Comparison of ENCODE assay signal across 8 cellular contexts in genomic region chr15:84845631-84846030, GRCh38. TPM values are rescaled to one million over a fixed set of nuclear protein-coding genes. Genes with fewer than 3 reads are reported as not detected.
A peak's percentile ranks its signal among the peaks of the same experiment; 100 is the strongest.
DNase-seq lines count a peak whose midpoint lies in the region; ATAC-seq, FAIRE-seq and TF ChIP-seq lines count a peak whose summit lies in the region.
"Not testable (repeated sequence)": the region's sequence is repeated elsewhere in the genome, so short reads cannot be mapped to it uniquely, and the experiment has no call there.

No MANE protein-coding gene starts in this region.

- peaks cover 18% of the 10 kb centered on the region for H3K9me3 Mint-ChIP-seq in activated CD4-positive, alpha-beta memory T cell treated with anti-CD3 and anti-CD28 coated beads for 36 hours

- H3K4me2 ChIP-seq in DND-41 (ENCODE audit: insufficient read depth, low read length): not testable (repeated sequence)

- CTCF ChIA-PET in Panc1 (lab: Charles Lee): not testable (repeated sequence)
- CTCF ChIA-PET in activated CD4-positive, alpha-beta memory T cell treated with anti-CD3 and anti-CD28 coated beads for 36 hours (lab: Charles Lee): interaction anchor here (0.8 to 2.5 kb wide), 6 partner anchors 11 to 258 kb away, joined by 3 to 8 read pairs (median 5); no protein-coding TSS in a partner anchor

- BruUV-seq in Panc1 (replicated peaks; lab: Mats Ljungman, UMichigan): not testable (repeated sequence)

- not testable (repeated sequence) for TF ChIP-seq EP300 in Ishikawa (IDR thresholded peaks at IDR 0.05; ENCODE audit: borderline replicate concordance)

- in situ Hi-C loops in Panc1 (cut with HindIII; ENCODE audit: low pct_unique_long_range_greater_than_20kb, low sequenced_read_pairs): not testable (repeated sequence)

- 58% methylated on average over 7 of the region's 7 CpGs for WGBS in right cardiac atrium
- 69 to 70% methylated on average over 7 of the region's 7 CpGs for WGBS in pancreas, 2 donors
- whole genome bisulfite sequencing in testis, 2 donors: 77 to 89% methylated on average over 7 of the region's 7 CpGs

- not testable (repeated sequence) for H4K20me1 ChIP-seq in DND-41 (ENCODE audit: insufficient read depth, low read length)

- H3K27me3 ChIP-seq in DND-41 (ENCODE audit: insufficient read depth, low read length, poor library complexity); Panc1 (ENCODE audit: control insufficient read depth, insufficient read depth, low read length); right cardiac atrium (ENCODE audit: control insufficient read depth, insufficient read depth); pancreas; testis: not testable (repeated sequence)

- POLR2A ChIA-PET in Panc1 (lab: Charles Lee): interaction anchor here (0.7 kb wide), 1 partner anchor 33 kb away, joined by 4 read pairs; no protein-coding TSS in a partner anchor
- POLR2A ChIA-PET in activated CD4-positive, alpha-beta memory T cell treated with anti-CD3 and anti-CD28 coated beads for 36 hours (lab: Charles Lee): not testable (repeated sequence)

- TF ChIP-seq CTCF in DND-41 (IDR thresholded peaks at IDR 0.05; ENCODE audit: borderline replicate concordance, extremely low read depth, low read length, poor library complexity, severe bottlenecking) (peak; percentile 62), Panc1 (IDR thresholded peaks at IDR 0.05) (peak; percentile 89), pancreas (IDR thresholded peaks at IDR 0.05) (peak; percentile 28 to 68 (median 57)), testis (IDR thresholded peaks at IDR 0.05) (peak in 2 of 3 experiments; percentile 37 to 56)

- H3K4me1 ChIP-seq in DND-41 (ENCODE audit: insufficient read depth, low read length); Panc1 (ENCODE audit: control insufficient read depth, insufficient read depth, low read length); right cardiac atrium (ENCODE audit: control insufficient read depth, insufficient read depth, low read length); testis: not testable (repeated sequence)
- H3K4me1 ChIP-seq in pancreas: peaks cover 8 to 24% (median 21%) of the 10 kb centered on the region in 3 donors

- not testable (repeated sequence) for H3K27me3 Mint-ChIP-seq in activated CD4-positive, alpha-beta memory T cell treated with anti-CD3 and anti-CD28 coated beads for 36 hours

- intact Hi-C loops in Panc1 (cut with micrococcal nuclease; ENCODE audit: unreplicated experiment) (loop anchor here (1.0 kb wide), 1 partner anchor 83 kb away; no protein-coding TSS in a partner anchor), right cardiac atrium (cut with DNase I) (loop anchor here in 1 of 4 donors (10.0 kb wide), 1 partner anchor 69 kb away; no protein-coding TSS in a partner anchor)
- intact Hi-C loops in activated CD4-positive, alpha-beta memory T cell treated with anti-CD3 and anti-CD28 coated beads for 36 hours (cut with micrococcal nuclease): loop anchor here (1.0 kb wide), 1 partner anchor 83 kb away; no protein-coding TSS in a partner anchor
- intact Hi-C loops in pancreas (cut with DNase I); testis (cut with DNase I; ENCODE audit: low total_unique reads): not testable (repeated sequence)

- H3K9ac ChIP-seq in DND-41 (ENCODE audit: low read depth, low read length): not testable (repeated sequence)

- TF ChIP-seq POLR2A in testis (IDR thresholded peaks at IDR 0.05): not testable (repeated sequence)

- H3K79me2 ChIP-seq in DND-41 (ENCODE audit: insufficient read depth, low read length): not testable (repeated sequence)

- H3K4me1 Mint-ChIP-seq in activated CD4-positive, alpha-beta memory T cell treated with anti-CD3 and anti-CD28 coated beads for 36 hours (ENCODE audit: low read depth): not testable (repeated sequence)

- not testable (repeated sequence) for H2AFZ ChIP-seq in DND-41 (ENCODE audit: low read depth, low read length)

- peak; percentile 82 for TF ChIP-seq RAD21 in Ishikawa (IDR thresholded peaks at IDR 0.05; ENCODE audit: low read depth)

- DNase-seq in DND-41 (peak; percentile 44), Panc1 (ENCODE audit: low read depth, low spot score) (peak; percentile 22), right cardiac atrium (peak; percentile 68 to 86 (median 80)), pancreas (peak in 5 of 6 donors; percentile 51 to 81 (median 65)), testis (peak; percentile 62)
- DNase-seq in activated CD4-positive, alpha-beta memory T cell treated with anti-CD3 and anti-CD28 coated beads for 36 hours: peak; percentile 58
- peak; percentile 10 for DNase-seq in central memory CD4-positive, alpha-beta T cell

- not testable (repeated sequence) for H3K4me3 Mint-ChIP-seq in activated CD4-positive, alpha-beta memory T cell treated with anti-CD3 and anti-CD28 coated beads for 36 hours

- not testable (repeated sequence) for H3K27ac Mint-ChIP-seq in activated CD4-positive, alpha-beta memory T cell treated with anti-CD3 and anti-CD28 coated beads for 36 hours

- FAIRE-seq in pancreas (lab: Jason Lieb, UNC): not testable (repeated sequence)

- not testable (repeated sequence) for H3K27ac ChIP-seq in DND-41 (ENCODE audit: low read length); Panc1 (ENCODE audit: low read length); right cardiac atrium (ENCODE audit: low read length); testis
- peak overlapping the region in 2 of 4 donors; percentile 88 to 99 for H3K27ac ChIP-seq in pancreas

- H3K4me3 ChIP-seq in DND-41 (ENCODE audit: low read depth in 1 of 2, low read length in 2 of 2); Panc1 (ENCODE audit: low read depth in 2 of 2, low read length in 2 of 2); right cardiac atrium (ENCODE audit: low read length); pancreas; testis: not testable (repeated sequence)

- not testable (repeated sequence) for ATAC-seq in DND-41 (ENCODE audit: insufficient read depth, low read depth)
- ATAC-seq in Panc1 (peak; percentile 82; the same call in 1 of the 2 replicates), right cardiac atrium (peak in 1 of 2 donors; percentile 34), pancreas (peak in 3 of 4 donors; percentile 58 to 63 (median 58))

- not testable (repeated sequence) for H3K36me3 ChIP-seq in DND-41 (ENCODE audit: insufficient read depth, low read length); Panc1 (ENCODE audit: control insufficient read depth, insufficient read depth, low read length); pancreas; testis (ENCODE audit: low read depth, missing control alignments)

- H3K9me3 ChIP-seq in DND-41 (ENCODE audit: insufficient read depth, low read length, severe bottlenecking); Panc1 (ENCODE audit: control insufficient read depth, insufficient read depth, low read depth, low read length); right cardiac atrium (ENCODE audit: control insufficient read depth, low read length); pancreas; testis: not testable (repeated sequence)

- not testable (repeated sequence) for H3K36me3 Mint-ChIP-seq in activated CD4-positive, alpha-beta memory T cell treated with anti-CD3 and anti-CD28 coated beads for 36 hours

RNA-seq across cellular contexts. Expression of gene ALPK3, which starts 28.5 kb away (rescaled TPM):
- 1.0 TPM for total RNA-seq in Panc1 (2021; ENCODE audit: unreplicated experiment)
- polyA plus RNA-seq in Panc1 (2012; ENCODE audit: insufficient read length): 0.45 TPM
- under 1 TPM; 0.10 to 0.12 TPM for total RNA-seq in activated CD4-positive, alpha-beta memory T cell treated with anti-CD3 and anti-CD28 coated beads for 36 hours
- 10 to 100 TPM; 72.1 to 95.2 (median 78.6) TPM for total RNA-seq in right cardiac atrium
- 65.8 TPM for polyA plus RNA-seq in right cardiac atrium
- 10 to 100 TPM in 3 of 6 donors, 1 to 10 TPM in 3; 3.2 to 23.7 (median 8.1) TPM for total RNA-seq in pancreas
- polyA plus RNA-seq in pancreas: 10 to 100 TPM in 1 of 2 donors, 1 to 10 TPM in 1; 8.1 to 13.0 TPM
- 1 to 10 TPM; 4.1 to 5.0 TPM for total RNA-seq in testis
- 3.0 TPM for polyA plus RNA-seq in testis (ENCODE audit: insufficient read depth, low read depth, low replicate concordance)

RNA-seq across cellular contexts. Expression of gene SLC28A1, which starts 38.8 kb away (rescaled TPM):
- total RNA-seq in Panc1 (2021; ENCODE audit: unreplicated experiment) (not detected), right cardiac atrium (under 1 TPM in 3 of 4 donors, not detected in 1; 0.29 to 0.54 (median 0.42) TPM), pancreas (under 1 TPM in 3 of 6 donors, not detected in 3; 0.08 to 0.21 (median 0.19) TPM), testis (under 1 TPM; 0.31 TPM)
- not detected for polyA plus RNA-seq in Panc1 (2012; ENCODE audit: insufficient read length)
- not detected for total RNA-seq in activated CD4-positive, alpha-beta memory T cell treated with anti-CD3 and anti-CD28 coated beads for 36 hours
- polyA plus RNA-seq in right cardiac atrium (0.32 TPM), pancreas (under 1 TPM; 0.02 to 0.11 TPM), testis (ENCODE audit: insufficient read depth, low read depth, low replicate concordance) (0.26 TPM)

Comparison
In these comparisons a context has a peak if more than half of its experiments do, and no peak if none do; other contexts are left out.
1. DNase-seq: peak in every context shown above with its lines; median percentile 80 in right cardiac atrium; 65 in pancreas; 62 in testis; 58 in activated CD4-positive, alpha-beta memory T cell treated with anti-CD3 and anti-CD28 coated beads for 36 hours; 44 in DND-41; 22 in Panc1; 10 in central memory CD4-positive, alpha-beta T cell.